ENCODE assay signal across 13 cellular contexts in the genomic region with DNA sequence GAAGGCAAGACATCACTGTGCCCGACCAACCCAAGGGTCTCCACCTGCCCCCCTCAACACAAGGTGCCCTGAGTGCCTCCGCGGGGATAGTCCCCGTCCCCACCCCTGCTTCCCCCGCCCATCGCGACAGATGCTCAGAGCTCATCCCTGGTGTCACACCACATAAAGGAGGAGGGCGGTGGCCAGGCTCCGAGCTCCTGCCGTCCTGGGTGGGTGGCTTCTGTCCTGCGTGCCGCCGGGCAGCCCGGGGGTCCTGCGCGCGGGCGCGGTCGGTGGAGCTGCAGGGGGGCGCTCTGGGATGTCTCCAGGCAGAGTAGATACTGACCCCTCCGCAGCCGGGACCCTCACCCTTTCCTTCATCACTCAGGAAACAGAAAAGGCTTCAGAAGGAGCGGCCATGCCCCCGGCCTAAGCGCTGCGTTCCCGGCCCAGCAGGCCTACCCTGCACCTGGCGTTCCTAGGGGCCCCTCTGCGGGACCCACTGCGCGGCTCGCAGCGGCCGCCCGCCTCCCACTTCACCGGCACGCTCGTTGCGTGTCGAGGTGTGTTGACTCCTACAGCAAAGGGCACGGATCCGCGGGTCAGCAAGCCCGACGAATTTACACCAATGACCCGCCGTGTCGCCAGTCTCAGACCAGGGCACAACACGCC. TPM values are rescaled to one million over a fixed set of nuclear protein-coding genes. Genes with fewer than 3 reads are reported as not detected.
"Had no signal": no experiment of that assay in that cellular context is flagged by ENCODE, and none has a peak within 500 bp of the region (broad histone marks: within the 10 kb centered on the region; RNA-seq: fewer than 3 reads in every experiment).

No MANE protein-coding gene starts in this region.

- H3K27me3 ChIP-seq: cardiac muscle cell, ovary had no signal

- H3K9me3 ChIP-seq: ovary had no signal

- H3K4me3 ChIP-seq: cardiac muscle cell, ovary, smooth muscle cell had no signal

- ATAC-seq: activated CD4-positive, alpha-beta T cell treated with anti-CD3 and anti-CD28 coated beads for 36 hours had no signal

- H3K36me3 ChIP-seq: cardiac muscle cell, ovary had no signal

- DNase-seq: activated CD4-positive, alpha-beta T cell treated with anti-CD3 and anti-CD28 coated beads for 36 hours; activated naive CD4-positive, alpha-beta T cell treated with anti-CD3 and anti-CD28 coated beads for 36 hours; effector CD4-positive, alpha-beta T cell; foreskin melanocyte; head of caudate nucleus; islet precursor cell; ovary; stimulated activated naive CD4-positive, alpha-beta T cell; T1000 had no signal

- H3K4me2 ChIP-seq: smooth muscle cell had no signal

- H3K27ac ChIP-seq: cardiac muscle cell, ovary, VCaP had no signal

RNA-seq across cellular contexts. Expression of a gene that starts 53.4 kb away (rescaled TPM):
- polyA plus RNA-seq: neural cell, smooth muscle cell had no signal
